1 cellular context compared by ENCODE assay signal in genomic region chr14:93337143-93337753, GRCh38.
TF ChIP-seq lines count a peak whose summit lies in the region.

No MANE protein-coding gene starts in this region.

TF ChIP-seq in HepG2, 621 proteins besides CTCF, POLR2A, EP300 and RAD21:
- TF ChIP-seq KDM1A (CRISPR knock-in tag; IDR thresholded peaks at IDR 0.05) (no peak), ELK4 (CRISPR knock-in tag; IDR thresholded peaks at IDR 0.05; ENCODE audit: borderline replicate concordance) (no peak), ZFP1 (CRISPR knock-in tag; IDR thresholded peaks at IDR 0.05) (no peak), ZFP36L1 (CRISPR knock-in tag; IDR thresholded peaks at IDR 0.05) (no peak), ARHGAP35 (CRISPR knock-in tag; IDR thresholded peaks at IDR 0.05; ENCODE audit: borderline replicate concordance) (no peak), STAG1 (CRISPR knock-in tag; IDR thresholded peaks at IDR 0.05) (peak; percentile 44), RBM39 (IDR thresholded peaks at IDR 0.05; ENCODE audit: low read depth, low read length, poor library complexity, severe bottlenecking) (no peak), ETV5 (CRISPR knock-in tag; IDR thresholded peaks at IDR 0.05; ENCODE audit: borderline replicate concordance) (no peak)
